Comparison of ENCODE assay signal across 17 cellular contexts in the genomic region with DNA sequence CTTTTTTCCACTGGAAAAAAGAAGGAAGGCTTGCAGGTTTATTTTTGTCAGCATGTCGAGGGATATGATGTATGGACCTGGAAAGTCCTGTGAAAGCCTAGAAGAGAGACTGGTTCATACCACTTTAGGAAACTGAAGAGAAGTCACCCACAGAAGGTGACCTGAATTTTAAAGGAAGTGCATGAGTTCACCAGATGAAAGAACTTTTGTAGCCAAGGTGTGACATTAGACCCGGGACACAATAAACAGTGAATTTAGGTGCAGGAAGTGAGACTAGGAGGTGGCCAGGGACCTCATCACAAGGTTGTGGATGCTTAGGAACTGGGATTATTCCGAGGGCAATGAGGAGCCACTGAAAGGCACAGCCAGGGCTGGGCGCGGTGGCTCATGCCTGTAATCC.
DNase-seq lines count a peak whose midpoint lies in the region; ATAC-seq lines count a peak whose summit lies in the region.
"Had no signal": no experiment of that assay in that cellular context is flagged by ENCODE, and none has a peak within 500 bp of the region (broad histone marks: within the 10 kb centered on the region; RNA-seq: fewer than 3 reads in every experiment).

No MANE protein-coding gene starts in this region.

- ATAC-seq in stimulated activated effector memory CD8-positive, alpha-beta T cell treated with anti-CD3 and anti-CD28 coated beads, Interleukin-12 subunit alpha, Interleukin-12 subunit beta, amount 100 ng/mL, for 72 hours, result no peak
- ATAC-seq: A549, HCT116, PC-3 had no signal

- no peak for DNase-seq in activated naive CD4-positive, alpha-beta T cell treated with anti-CD3 and anti-CD28 coated beads, Interleukin-2, amount 10 ng/mL, durations not matched to agents 7 days and 5 days
- DNase-seq in activated naive CD4-positive, alpha-beta T cell treated with Interleukin-2 at 50 U/mL for 16 hours, result no peak
- peak in 1 of 3 donors; percentile 20 for DNase-seq in immature natural killer cell
- DNase-seq in stimulated activated effector memory CD8-positive, alpha-beta T cell treated with anti-CD3 and anti-CD28 coated beads, Interleukin-12 subunit alpha, Interleukin-12 subunit beta, amount 100 ng/mL, for 72 hours (ENCODE audit: low spot score in 2 of 2), result no peak
- DNase-seq in stimulated activated CD4-positive, alpha-beta T cell treated with anti-CD3 and anti-CD28 coated beads, Interleukin-15, amount 100 ng/mL, for 24 hours, result no peak
- no peak for DNase-seq in stimulated activated CD4-positive, alpha-beta T cell treated with anti-CD3 and anti-CD28 coated beads, Interleukin-4, amount 100 ng/mL, for 24 hours
- DNase-seq: Calu3, GM23248, KBM-7, NCI-H1092, NCI-H1694, NCI-H446, PC-3 had no signal

- no peak overlapping the region for H3K27ac Mint-ChIP-seq in activated naive CD4-positive, alpha-beta T cell treated with anti-CD3 and anti-CD28 coated beads, Interleukin-2, amount 10 ng/mL, durations not matched to agents 7 days and 5 days
- peak overlapping the region in 2 of 6 donors; percentile 24 to 90 for H3K27ac Mint-ChIP-seq in immature natural killer cell
- H3K27ac Mint-ChIP-seq in stimulated activated effector memory CD8-positive, alpha-beta T cell treated with anti-CD3 and anti-CD28 coated beads, Interleukin-12 subunit alpha, Interleukin-12 subunit beta, amount 100 ng/mL, for 72 hours, result peak overlapping the region; percentile 75

- peaks cover 4% of the 10 kb centered on the region for H3K9me3 Mint-ChIP-seq in activated naive CD4-positive, alpha-beta T cell treated with anti-CD3 and anti-CD28 coated beads, Interleukin-2, amount 10 ng/mL, durations not matched to agents 7 days and 5 days
- peaks cover 0 to 39% (median 8%) of the 10 kb centered on the region in 6 donors for H3K9me3 Mint-ChIP-seq in immature natural killer cell
- no peaks in the 10 kb centered on the region for H3K9me3 Mint-ChIP-seq in stimulated activated effector memory CD8-positive, alpha-beta T cell treated with anti-CD3 and anti-CD28 coated beads, Interleukin-12 subunit alpha, Interleukin-12 subunit beta, amount 100 ng/mL, for 72 hours

- H3K4me3 Mint-ChIP-seq in activated naive CD4-positive, alpha-beta T cell treated with anti-CD3 and anti-CD28 coated beads, Interleukin-2, amount 10 ng/mL, durations not matched to agents 7 days and 5 days, result peak overlapping the region; percentile 1
- H3K4me3 Mint-ChIP-seq in immature natural killer cell, result peak overlapping the region in 4 of 5 donors; percentile 2 to 72 (median 58)
- H3K4me3 Mint-ChIP-seq in stimulated activated effector memory CD8-positive, alpha-beta T cell treated with anti-CD3 and anti-CD28 coated beads, Interleukin-12 subunit alpha, Interleukin-12 subunit beta, amount 100 ng/mL, for 72 hours, result peak overlapping the region; percentile 78

- CTCF ChIA-PET in activated naive CD4-positive, alpha-beta T cell treated with anti-CD3 and anti-CD28 coated beads, Interleukin-2, amount 10 ng/mL, durations not matched to agents 7 days and 5 days (lab: Charles Lee), result interaction anchor here (1.1 kb wide), 1 partner anchor 79 kb away, joined by 3 read pairs; the partner anchor contains the start of gene ZNF429

- H3K36me3 ChIP-seq in KOPT-K1 (ENCODE audit: insufficient read depth, low read length), result 0 out of 2 replicates have a peak, but pooled peaks cover 4% of the 10 kb centered on the region

- H3K36me3 Mint-ChIP-seq in activated naive CD4-positive, alpha-beta T cell treated with anti-CD3 and anti-CD28 coated beads, Interleukin-2, amount 10 ng/mL, durations not matched to agents 7 days and 5 days, result no peaks in the 10 kb centered on the region
- H3K36me3 Mint-ChIP-seq in immature natural killer cell, result peaks cover 0 to 3% (median 0%) of the 10 kb centered on the region in 3 donors
- no peaks in the 10 kb centered on the region for H3K36me3 Mint-ChIP-seq in stimulated activated effector memory CD8-positive, alpha-beta T cell treated with anti-CD3 and anti-CD28 coated beads, Interleukin-12 subunit alpha, Interleukin-12 subunit beta, amount 100 ng/mL, for 72 hours

- peaks cover 29% of the 10 kb centered on the region for H3K9me3 ChIP-seq in KOPT-K1 (ENCODE audit: insufficient read depth, low read length, poor library complexity, severe bottlenecking)
- H3K9me3 ChIP-seq: A549 had no signal

- H3K27ac ChIP-seq in KOPT-K1 (ENCODE audit: low read depth, low read length, poor library complexity, severe bottlenecking), result peak overlapping the region; percentile 80
- H3K27ac ChIP-seq: A549, C4-2B, GM23248 had no signal

- peaks cover 19% of the 10 kb centered on the region for H3K4me1 Mint-ChIP-seq in activated naive CD4-positive, alpha-beta T cell treated with anti-CD3 and anti-CD28 coated beads, Interleukin-2, amount 10 ng/mL, durations not matched to agents 7 days and 5 days
- H3K4me1 Mint-ChIP-seq in immature natural killer cell, result peaks cover 6 to 26% of the 10 kb centered on the region in 2 donors
- H3K4me1 Mint-ChIP-seq in stimulated activated effector memory CD8-positive, alpha-beta T cell treated with anti-CD3 and anti-CD28 coated beads, Interleukin-12 subunit alpha, Interleukin-12 subunit beta, amount 100 ng/mL, for 72 hours, result peaks cover 40% of the 10 kb centered on the region

- peaks cover 22% of the 10 kb centered on the region for H3K27me3 Mint-ChIP-seq in activated naive CD4-positive, alpha-beta T cell treated with anti-CD3 and anti-CD28 coated beads, Interleukin-2, amount 10 ng/mL, durations not matched to agents 7 days and 5 days
- H3K27me3 Mint-ChIP-seq in immature natural killer cell (ENCODE audit: low read depth in 3 of 3), result peaks cover 7 to 8% (median 7%) of the 10 kb centered on the region in 3 donors

Comparison
In these comparisons a context has a peak if more than half of its experiments do, and no peak if none do; other contexts are left out.
1. H3K4me3 Mint-ChIP-seq: peak in every context shown above with its lines; median percentile 78 in stimulated activated effector memory CD8-positive, alpha-beta T cell treated with anti-CD3 and anti-CD28 coated beads, Interleukin-12 subunit alpha, Interleukin-12 subunit beta, amount 100 ng/mL, for 72 hours; 58 in immature natural killer cell; 1 in activated naive CD4-positive, alpha-beta T cell treated with anti-CD3 and anti-CD28 coated beads, Interleukin-2, amount 10 ng/mL, durations not matched to agents 7 days and 5 days.